Comparison of ENCODE assay signal across 8 cellular contexts in the genomic region with DNA sequence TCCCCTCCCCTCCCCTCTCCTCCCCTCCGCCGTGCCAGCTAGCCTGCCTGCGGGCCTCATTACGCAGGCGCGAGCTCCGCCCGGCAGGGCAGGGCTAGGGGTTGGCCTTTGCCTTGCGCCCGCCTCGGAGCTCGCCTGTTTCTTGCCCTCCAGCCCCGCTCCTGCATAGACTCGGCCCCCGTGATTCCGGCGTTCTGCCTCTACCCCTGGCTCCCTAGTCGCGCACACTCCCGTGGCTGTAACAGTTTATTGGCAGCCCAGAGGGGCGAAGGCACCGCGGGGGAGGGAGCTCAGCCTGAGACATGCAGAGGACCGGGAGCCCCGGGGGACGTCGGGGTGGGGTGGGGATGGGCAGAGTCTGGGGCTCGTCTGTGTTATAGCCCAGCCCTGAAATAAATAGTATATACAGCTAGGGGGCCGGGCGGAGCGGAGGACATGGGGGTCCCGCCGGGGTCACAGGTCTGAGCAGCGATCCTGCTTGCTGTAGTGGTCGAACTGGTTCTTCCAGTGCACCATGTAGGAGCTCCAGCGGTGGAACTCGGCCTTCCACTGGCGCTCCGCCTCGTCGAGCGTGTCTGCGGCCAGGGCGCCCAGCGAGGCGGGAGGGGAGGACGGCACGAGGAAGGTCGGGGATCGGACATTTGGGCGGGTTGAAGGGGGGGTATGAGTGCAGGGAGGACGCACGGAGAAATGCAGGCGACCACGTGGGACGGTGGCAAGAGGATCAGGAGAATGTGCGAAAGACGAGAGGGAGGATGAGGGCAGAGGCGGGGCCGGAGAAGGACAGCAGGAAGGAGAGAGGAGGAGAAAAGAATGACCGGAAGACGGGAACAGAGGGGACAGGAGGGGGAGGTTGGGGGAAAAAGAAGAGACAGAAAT. TPM values are rescaled to one million over a fixed set of nuclear protein-coding genes. Genes with fewer than 3 reads are reported as not detected.
DNase-seq lines count a peak whose midpoint lies in the region; ATAC-seq and TF ChIP-seq lines count a peak whose summit lies in the region.

No MANE protein-coding gene starts in this region.

- no peaks in the 10 kb centered on the region for H3K9me3 Mint-ChIP-seq in type B pancreatic cell

- H3K27ac ChIP-seq in heart right ventricle: peak overlapping the region; percentile 78 to 91 (median 88)

- H3K36me3 ChIP-seq in adipocyte (ENCODE audit: control insufficient read depth, insufficient read depth, low read length, severe bottlenecking): peaks cover 43% of the 10 kb centered on the region
- H3K36me3 ChIP-seq in heart right ventricle: peaks cover 5 to 39% (median 28%) of the 10 kb centered on the region in 9 donors

- peaks cover 39% of the 10 kb centered on the region for H3K4me1 ChIP-seq in adipocyte (ENCODE audit: control insufficient read depth, insufficient read depth, low read length)
- peaks cover 16 to 52% (median 38%) of the 10 kb centered on the region in 9 donors for H3K4me1 ChIP-seq in heart right ventricle

- no peak for TF ChIP-seq CTCF in GM10266 (IDR thresholded peaks at IDR 0.05; ENCODE audit: control insufficient read depth, insufficient read depth, low read depth, missing control alignments)
- peak in 4 of 9 donors; percentile 7 to 23 (median 21) for TF ChIP-seq CTCF in heart right ventricle (IDR thresholded peaks at IDR 0.05)
- TF ChIP-seq CTCF in type B pancreatic cell (conservative IDR thresholded peaks at IDR 0.05): peak; percentile 46

- no peaks in the 10 kb centered on the region for H3K27me3 Mint-ChIP-seq in type B pancreatic cell

- peak overlapping the region; percentile 94 for H3K4me3 Mint-ChIP-seq in type B pancreatic cell

- peaks cover 36% of the 10 kb centered on the region for H3K4me1 Mint-ChIP-seq in type B pancreatic cell (ENCODE audit: unreplicated experiment)

- peak overlapping the region; percentile 91 for H3K27ac Mint-ChIP-seq in type B pancreatic cell

- H3K4me3 ChIP-seq in adipocyte (ENCODE audit: low read length): peak overlapping the region; percentile 81
- peak overlapping the region; percentile 55 to 82 (median 75) for H3K4me3 ChIP-seq in heart right ventricle

- H3K36me3 Mint-ChIP-seq in type B pancreatic cell: peaks cover 27% of the 10 kb centered on the region

- ATAC-seq in HG02642 (IDR thresholded peaks at IDR 0.05; ENCODE audit: poor library complexity, unreplicated experiment): peak; percentile 73
- ATAC-seq in heart right ventricle: peak; percentile 90 to 97 (median 94)

- no peaks in the 10 kb centered on the region for H3K27me3 ChIP-seq in adipocyte (replicated peaks; ENCODE audit: control insufficient read depth, insufficient read depth, low read length)
- H3K27me3 ChIP-seq in heart right ventricle: peaks cover 2 to 46% (median 7%) of the 10 kb centered on the region in 7 donors

- DNase-seq in GM10266 (ENCODE audit: extremely low spot score) (peak; percentile 99), NCI-H1436 treated with DMSO at 0.1 percent for 48 hours (lab: John Stamatoyannopoulos, UW) (peak; percentile 58), SW480 (ENCODE audit: low spot score) (peak; percentile 97), adipocyte (ENCODE audit: low read depth) (peak; percentile 96), heart right ventricle (peak; percentile 93 to 94), posterior cingulate gyrus (peak; percentile 88 to 99 (median 95)), type B pancreatic cell (ENCODE audit: extremely low spot score, unreplicated experiment) (peak; percentile 91)

- intact Hi-C loops in heart right ventricle (cut with DNase I) (loop anchor here in 6 of 10 donors (2.0 to 10.0 kb wide), 6 partner anchors 15 to 395 kb away; partner anchors contain the start of gene SRRT (in 2 of the 6)), posterior cingulate gyrus (cut with DNase I) (loop anchor here (2.0 kb wide), 1 partner anchor 15 kb away; the partner anchor contains the start of gene SRRT)

- H3K9me3 ChIP-seq in adipocyte (ENCODE audit: control insufficient read depth, low read length) (no peaks in the 10 kb centered on the region), heart right ventricle (no peaks in the 10 kb centered on the region)

- WGBS in heart right ventricle, 2 donors: 0 to 1% methylated on average over 58 to 62 of the region's 62 CpGs

- peak overlapping the region; percentile 91 for H3K9ac ChIP-seq in adipocyte (ENCODE audit: low read length)

RNA-seq across cellular contexts. Expression of gene UFSP1, which starts 0.5 kb away (rescaled TPM):
- total RNA-seq in heart right ventricle (1 to 10 TPM in 9 of 10 donors, under 1 TPM in 1; 0.99 to 3.3 (median 1.7) TPM), type B pancreatic cell (ENCODE audit: low replicate concordance) (4.4 and 6.3 TPM in 2 replicates)
- 1 to 10 TPM; 3.1 to 3.4 TPM for polyA plus RNA-seq in heart right ventricle

RNA-seq across cellular contexts. Expression of gene ACHE, which starts 5.7 kb away (rescaled TPM):
- total RNA-seq in heart right ventricle (1 to 10 TPM in 2 of 10 donors, under 1 TPM in 8; 0.27 to 1.1 (median 0.71) TPM), type B pancreatic cell (ENCODE audit: low replicate concordance) (7.1 and 10.4 TPM in 2 replicates)
- under 1 TPM; 0.80 to 0.94 TPM for polyA plus RNA-seq in heart right ventricle

RNA-seq across cellular contexts. Expression of gene SRRT, which starts 15.1 kb away (rescaled TPM):
- total RNA-seq in heart right ventricle (10 to 100 TPM; 38.4 to 69.5 (median 49.6) TPM), type B pancreatic cell (ENCODE audit: low replicate concordance) (168 and 239 TPM in 2 replicates)
- 10 to 100 TPM; 47.6 to 67.6 TPM for polyA plus RNA-seq in heart right ventricle

RNA-seq across cellular contexts. Expression of gene TRIP6, which starts 22.8 kb away (rescaled TPM):
- total RNA-seq in heart right ventricle: 10 to 100 TPM; 13.0 to 23.7 (median 17.7) TPM
- polyA plus RNA-seq in heart right ventricle: 10 to 100 TPM; 15.4 to 26.3 TPM
- total RNA-seq in type B pancreatic cell (ENCODE audit: low replicate concordance): 78.9 and 84.7 TPM in 2 replicates

RNA-seq across cellular contexts. Expression of gene SLC12A9, which starts 37.5 kb away (rescaled TPM):
- 10 to 100 TPM in 1 of 10 donors, 1 to 10 TPM in 9; 4.8 to 15.7 (median 6.9) TPM for total RNA-seq in heart right ventricle
- 10 to 100 TPM; 10.2 to 14.0 TPM for polyA plus RNA-seq in heart right ventricle
- total RNA-seq in type B pancreatic cell (ENCODE audit: low replicate concordance): 31.4 and 37.1 TPM in 2 replicates

Comparison
In these comparisons a context has a peak if more than half of its experiments do, and no peak if none do; other contexts are left out.
1. Peak in every context shown above with its lines: DNase-seq, ATAC-seq, H3K4me3 ChIP-seq and H3K27ac ChIP-seq.